ENCODE assay signal across 15 cellular contexts in genomic region chr15:44145495-44145894, GRCh38. TPM values are rescaled to one million over a fixed set of nuclear protein-coding genes. Genes with fewer than 3 reads are reported as not detected.
A peak's percentile ranks its signal among the peaks of the same experiment; 100 is the strongest.
DNase-seq lines count a peak whose midpoint lies in the region; ATAC-seq, FAIRE-seq and TF ChIP-seq lines count a peak whose summit lies in the region.
"Had no signal": no experiment of that assay in that cellular context is flagged by ENCODE, and none has a peak within 500 bp of the region (broad histone marks: within the 10 kb centered on the region; RNA-seq: fewer than 3 reads in every experiment).

No MANE protein-coding gene starts in this region.

- ATAC-seq in activated CD8-positive, alpha-beta T cell treated with anti-CD3 and anti-CD28 coated beads for 36 hours, result no peak

- FAIRE-seq in H54 (lab: Jason Lieb, UNC), result peak; percentile 88
- FAIRE-seq: H1 had no signal

- H3K4me1 ChIP-seq in SK-N-SH (ENCODE audit: control insufficient read depth in 1 of 2, insufficient read depth in 2 of 2, low read depth in 1 of 2, low read length in 1 of 2), result peaks cover 8 to 9% of the 10 kb centered on the region in 2 experiments; a peak in 3 of 4 replicates
- H3K4me1 ChIP-seq in fibroblast of lung (ENCODE audit: control insufficient read depth, extremely low read depth, insufficient read depth, low read length), result no peaks in the 10 kb centered on the region
- H3K4me1 ChIP-seq in smooth muscle cell (ENCODE audit: low read depth), result no peaks in the 10 kb centered on the region
- no peaks in the 10 kb centered on the region for H3K4me1 ChIP-seq in ascending aorta

- peak overlapping the region; percentile 37 for H3K4me2 ChIP-seq in SK-N-SH
- peak overlapping the region; percentile 5 for H3K4me2 ChIP-seq in fibroblast of lung (ENCODE audit: extremely low read depth, insufficient read depth, low read length)
- no peak overlapping the region for H3K4me2 ChIP-seq in smooth muscle cell
- H3K4me2 ChIP-seq: BLaER1 treated with 17β-estradiol and CSF1 and Interleukin-3, amounts not matched to agents 10 nM and 100 nM had no signal

- no peaks in the 10 kb centered on the region for H3K9me3 Mint-ChIP-seq in activated CD8-positive, alpha-beta T cell treated with anti-CD3 and anti-CD28 coated beads for 36 hours
- H3K9me3 Mint-ChIP-seq: CD4-positive, CD25-positive, alpha-beta regulatory T cell; HFFc6 had no signal

- CTCF ChIA-PET in SK-N-SH (lab: Yijun Ruan, JAX), result interaction anchor here (0.6 kb wide), 2 partner anchors 25 to 74 kb away, joined by 3 read pairs; no protein-coding TSS in a partner anchor
- CTCF ChIA-PET in activated CD8-positive, alpha-beta T cell treated with anti-CD3 and anti-CD28 coated beads for 36 hours (lab: Charles Lee), result no interaction called here

- no peaks in the 10 kb centered on the region for H3K4me1 Mint-ChIP-seq in activated CD8-positive, alpha-beta T cell treated with anti-CD3 and anti-CD28 coated beads for 36 hours (ENCODE audit: low read depth)
- H3K4me1 Mint-ChIP-seq: CD4-positive, CD25-positive, alpha-beta regulatory T cell had no signal

- H3K4me3 Mint-ChIP-seq in activated CD8-positive, alpha-beta T cell treated with anti-CD3 and anti-CD28 coated beads for 36 hours, result no peak overlapping the region
- H3K4me3 Mint-ChIP-seq: CD4-positive, CD25-positive, alpha-beta regulatory T cell; HFFc6 had no signal

- DNase-seq in H54 (ENCODE audit: insufficient read length, low spot score) (no peak), SK-N-SH (no peak), fibroblast of lung (ENCODE audit: low read depth in 2 of 2) (peak in 1 of 2 donors; percentile 36), smooth muscle cell (lab: John Stamatoyannopoulos, UW; ENCODE audit: unreplicated experiment) (no peak), posterior cingulate gyrus (no peak), ascending aorta (ENCODE audit: low spot score in 2 of 2) (no peak)
- DNase-seq in activated CD8-positive, alpha-beta T cell treated with anti-CD3 and anti-CD28 coated beads for 36 hours, result no peak
- DNase-seq: ACHN; CD4-positive, CD25-positive, alpha-beta regulatory T cell; DMS53; GF-D8; HCEC 1CT; HFFc6 had no signal

- no peak for TF ChIP-seq POLR2A in H54 (IDR thresholded peaks at IDR 0.05; ENCODE audit: low read depth, low read length)

- H3K27ac ChIP-seq in SK-N-SH (ENCODE audit: low read depth in 2 of 2, low read length in 1 of 2) (peak overlapping the region; percentile 1 to 18; a peak in 2 of 4 replicates), fibroblast of lung (ENCODE audit: insufficient read depth, low read length) (no peak overlapping the region), smooth muscle cell (ENCODE audit: low read depth) (no peak overlapping the region), ascending aorta (no peak overlapping the region)
- H3K27ac ChIP-seq: BLaER1 treated with 17β-estradiol and CSF1 and Interleukin-3, amounts not matched to agents 10 nM and 100 nM had no signal

- POLR2A ChIA-PET in SK-N-SH (lab: Yijun Ruan, JAX), result no interaction called here
- POLR2A ChIA-PET in activated CD8-positive, alpha-beta T cell treated with anti-CD3 and anti-CD28 coated beads for 36 hours (lab: Charles Lee), result no interaction called here

- no peak for TF ChIP-seq RAD21 in SK-N-SH (IDR thresholded peaks at IDR 0.05; ENCODE audit: low read length)

- 46% methylated on average over 3 of the region's 3 CpGs for WGBS in SK-N-SH (ENCODE audit: low lambda C conversion rate)
- WGBS in smooth muscle cell (ENCODE audit: low lambda C conversion rate), result 68% methylated on average over 3 of the region's 3 CpGs

- H3K36me3 Mint-ChIP-seq in activated CD8-positive, alpha-beta T cell treated with anti-CD3 and anti-CD28 coated beads for 36 hours (ENCODE audit: low read depth), result no peaks in the 10 kb centered on the region
- H3K36me3 Mint-ChIP-seq: CD4-positive, CD25-positive, alpha-beta regulatory T cell had no signal

- peaks cover 10% of the 10 kb centered on the region for H3K27me3 Mint-ChIP-seq in activated CD8-positive, alpha-beta T cell treated with anti-CD3 and anti-CD28 coated beads for 36 hours

- no peak overlapping the region for H3K27ac Mint-ChIP-seq in activated CD8-positive, alpha-beta T cell treated with anti-CD3 and anti-CD28 coated beads for 36 hours
- H3K27ac Mint-ChIP-seq: CD4-positive, CD25-positive, alpha-beta regulatory T cell; HFFc6 had no signal

- intact Hi-C loops in activated CD8-positive, alpha-beta T cell treated with anti-CD3 and anti-CD28 coated beads for 36 hours (cut with micrococcal nuclease), result no loop called here
- intact Hi-C loops in posterior cingulate gyrus (cut with DNase I), result no loop called here
- intact Hi-C loops in ascending aorta (cut with DNase I), result no loop called here

- H3K9me2 ChIP-seq in SK-N-SH, result no peaks in the 10 kb centered on the region

- no peak for TF ChIP-seq EP300 in SK-N-SH (IDR thresholded peaks at IDR 0.05; ENCODE audit: borderline replicate concordance in 1 of 2, low read depth in 1 of 2, low read length in 1 of 2)

- H3K27me3 ChIP-seq in SK-N-SH (ENCODE audit: insufficient read depth) (no peaks in the 10 kb centered on the region), fibroblast of lung (ENCODE audit: control insufficient read depth, insufficient read depth, low read length) (no peaks in the 10 kb centered on the region), smooth muscle cell (ENCODE audit: low read depth) (no peaks in the 10 kb centered on the region), ascending aorta (no peaks in the 10 kb centered on the region)
- H3K27me3 ChIP-seq: BLaER1 treated with 17β-estradiol and CSF1 and Interleukin-3, amounts not matched to agents 10 nM and 100 nM had no signal

- H3K79me2 ChIP-seq in SK-N-SH (ENCODE audit: insufficient read depth) (peaks cover 65% of the 10 kb centered on the region), fibroblast of lung (ENCODE audit: control insufficient read depth, insufficient read depth, low read length) (no peaks in the 10 kb centered on the region), smooth muscle cell (ENCODE audit: low read depth) (no peaks in the 10 kb centered on the region)

- H3K9me3 ChIP-seq in SK-N-SH (peaks cover 6% of the 10 kb centered on the region; the same call in 1 of the 2 replicates), fibroblast of lung (ENCODE audit: control insufficient read depth, insufficient read depth, low read depth, low read length) (no peaks in the 10 kb centered on the region), smooth muscle cell (replicated peaks; ENCODE audit: low read depth) (no peaks in the 10 kb centered on the region), ascending aorta (no peaks in the 10 kb centered on the region)
- H3K9me3 ChIP-seq: BLaER1 treated with 17β-estradiol and CSF1 and Interleukin-3, amounts not matched to agents 10 nM and 100 nM had no signal

- TF ChIP-seq CTCF in SK-N-SH (IDR thresholded peaks at IDR 0.05) (no peak), fibroblast of lung (conservative IDR thresholded peaks at IDR 0.05 in 1 of 2, IDR thresholded peaks at IDR 0.05 in 1 of 2; ENCODE audit: low read depth in 1 of 2, low read length in 2 of 2) (no peak), smooth muscle cell (IDR thresholded peaks at IDR 0.05; ENCODE audit: borderline replicate concordance, insufficient read depth, poor library complexity, severe bottlenecking) (no peak), ascending aorta (IDR thresholded peaks at IDR 0.05) (no peak)
- TF ChIP-seq CTCF in activated CD8-positive, alpha-beta T cell treated with anti-CD3 and anti-CD28 coated beads for 36 hours (IDR thresholded peaks at IDR 0.05), result no peak

- H3K36me3 ChIP-seq in SK-N-SH (replicated peaks in 1 of 2; ENCODE audit: control insufficient read depth in 1 of 2, insufficient read depth in 2 of 2, low read length in 1 of 2), result peaks cover 0 to 16% of the 10 kb centered on the region in 2 experiments
- H3K36me3 ChIP-seq in fibroblast of lung (ENCODE audit: control insufficient read depth, insufficient read depth, low read length), result no peaks in the 10 kb centered on the region
- H3K36me3 ChIP-seq in smooth muscle cell (ENCODE audit: low read depth), result no peaks in the 10 kb centered on the region
- H3K36me3 ChIP-seq in ascending aorta, result no peaks in the 10 kb centered on the region
- H3K36me3 ChIP-seq: BLaER1 treated with 17β-estradiol and CSF1 and Interleukin-3, amounts not matched to agents 10 nM and 100 nM had no signal

- H3K4me3 ChIP-seq in SK-N-SH (ENCODE audit: low read depth in 2 of 2, low read length in 1 of 2) (no peak overlapping the region), fibroblast of lung (replicated peaks in 1 of 4; ENCODE audit: control extremely low read depth in 1 of 4, insufficient read depth in 1 of 4, low read depth in 3 of 4, low read length in 4 of 4) (no peak overlapping the region), smooth muscle cell (no peak overlapping the region), ascending aorta (no peak overlapping the region)
- H3K4me3 ChIP-seq: BLaER1 treated with 17β-estradiol and CSF1 and Interleukin-3, amounts not matched to agents 10 nM and 100 nM had no signal

- H4K20me1 ChIP-seq in SK-N-SH (ENCODE audit: insufficient read depth), result no peaks in the 10 kb centered on the region
- no peaks in the 10 kb centered on the region for H4K20me1 ChIP-seq in fibroblast of lung (ENCODE audit: control insufficient read depth, extremely low read depth, insufficient read depth, low read length)
- no peaks in the 10 kb centered on the region for H4K20me1 ChIP-seq in smooth muscle cell (ENCODE audit: low read depth)
- H4K20me1 ChIP-seq: BLaER1 treated with 17β-estradiol and CSF1 and Interleukin-3, amounts not matched to agents 10 nM and 100 nM had no signal

- H3K9ac ChIP-seq in SK-N-SH, result no peak overlapping the region
- H3K9ac ChIP-seq in fibroblast of lung (ENCODE audit: insufficient read depth, low read length), result no peak overlapping the region
- no peak overlapping the region for H3K9ac ChIP-seq in smooth muscle cell (ENCODE audit: low read depth)
- H3K9ac ChIP-seq: BLaER1 treated with 17β-estradiol and CSF1 and Interleukin-3, amounts not matched to agents 10 nM and 100 nM had no signal

- peaks cover 11% of the 10 kb centered on the region for H3F3A ChIP-seq in SK-N-SH (replicated peaks; ENCODE audit: insufficient read depth)
- H3F3A ChIP-seq in smooth muscle cell (ENCODE audit: low read depth), result no peaks in the 10 kb centered on the region

- no peak overlapping the region for H2AFZ ChIP-seq in SK-N-SH (ENCODE audit: low read depth)
- no peak overlapping the region for H2AFZ ChIP-seq in fibroblast of lung (ENCODE audit: low read length)
- peak overlapping the region; percentile 37 for H2AFZ ChIP-seq in smooth muscle cell (ENCODE audit: low read depth)

TF ChIP-seq in SK-N-SH, 30 proteins besides CTCF, POLR2A, EP300 and RAD21 (continues in another document):
- TF ChIP-seq FOXM1 (IDR thresholded peaks at IDR 0.05; ENCODE audit: low read depth), result no peak

RNA-seq across cellular contexts. Expression of gene FRMD5, which starts 49.6 kb away (rescaled TPM):
- polyA plus RNA-seq in SK-N-SH (2012; rRNA removed) (24.8 and 26.7 TPM in 2 replicates), fibroblast of lung (1.9 and 4.8 TPM in 2 replicates), smooth muscle cell (0.46 and 2.7 TPM in 2 replicates)
- polyA plus RNA-seq in SK-N-SH (2012; cell fraction: cytosol; rRNA removed), result 19.0 and 20.1 TPM in 2 replicates
- polyA plus RNA-seq in SK-N-SH (2012; cell fraction: nucleus; rRNA removed), result 67.5 and 78.1 TPM in 2 replicates
- total RNA-seq in fibroblast of lung (1.3 and 4.3 TPM in 2 replicates), smooth muscle cell (6.4 and 7.2 TPM in 2 replicates), ascending aorta (not detected)
- polyA plus RNA-seq in fibroblast of lung (2012), result 0.97 and 3.8 TPM in 2 replicates
- 6.7 and 32.6 TPM in 2 replicates for polyA minus RNA-seq in fibroblast of lung (ENCODE audit: low replicate concordance)
- under 1 TPM; 0.23 to 0.25 TPM for total RNA-seq in activated CD8-positive, alpha-beta T cell treated with anti-CD3 and anti-CD28 coated beads for 36 hours
- total RNA-seq: CD4-positive, CD25-positive, alpha-beta regulatory T cell had no signal

Comparison
In these comparisons a context has a peak if more than half of its experiments do, and no peak if none do; other contexts are left out.
1. H3K27ac ChIP-seq: peak in SK-N-SH (2 of 2); none in fibroblast of lung (single experiment), smooth muscle cell (single experiment) and ascending aorta (0 of 2).